8 cellular contexts compared by ENCODE assay signal in the genomic region with DNA sequence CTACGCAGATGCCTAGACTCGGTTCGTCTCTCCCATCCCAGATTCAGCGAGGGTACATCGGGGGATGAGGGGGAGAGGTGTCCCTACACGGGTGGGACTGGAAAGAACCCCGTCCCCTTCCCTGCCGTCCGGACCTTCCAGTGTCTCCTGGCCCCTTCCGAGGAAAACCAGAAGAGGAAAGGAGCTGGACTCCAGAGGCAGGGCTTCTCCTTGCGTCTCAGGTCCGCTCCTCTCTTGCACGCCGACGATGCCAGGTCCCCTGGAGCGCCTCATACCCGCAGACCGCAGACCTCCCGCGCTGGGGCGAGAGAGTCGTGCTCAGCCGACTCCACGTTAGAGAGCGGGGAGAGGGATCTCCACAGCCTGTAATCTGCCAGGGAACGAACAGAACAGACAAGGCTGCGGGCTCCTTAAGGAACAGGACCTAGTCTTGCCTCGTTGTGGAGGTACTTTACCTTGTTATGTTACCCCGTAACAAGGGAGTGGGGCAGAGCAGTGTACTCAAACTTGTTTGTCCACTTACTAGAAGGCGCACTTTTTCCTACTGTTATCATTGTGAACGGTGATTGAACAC. TPM values are rescaled to one million over a fixed set of nuclear protein-coding genes. Genes with fewer than 3 reads are reported as not detected.
DNase-seq lines count a peak whose midpoint lies in the region; ATAC-seq, FAIRE-seq and TF ChIP-seq lines count a peak whose summit lies in the region.

No MANE protein-coding gene starts in this region.

- CTCF ChIA-PET in A549 (lab: Yijun Ruan, JAX): interaction anchor here (1.0 to 27.7 kb wide), 8 partner anchors 10 to 63 kb away, joined by 3 to 695 read pairs (median 6); no protein-coding TSS in a partner anchor

- 3% methylated on average over 28 of the region's 31 CpGs for WGBS in A549 (ENCODE audit: missing lambda C conversion rate)

- H3K36me3 ChIP-seq in fibroblast of lung (ENCODE audit: control insufficient read depth, insufficient read depth, low read length) (no peaks in the 10 kb centered on the region), tibial artery (no peaks in the 10 kb centered on the region)

- H3K4me1 Mint-ChIP-seq in activated T-cell treated with anti-CD3 and anti-CD28 coated beads, Interleukin-2, amount 50 U/mL, for 4 hours (ENCODE audit: low read depth): peaks cover 24% of the 10 kb centered on the region
- H3K4me1 Mint-ChIP-seq in neural crest cell: peaks cover 24% of the 10 kb centered on the region

- no peak for TF ChIP-seq EP300 in A549 (IDR thresholded peaks at IDR 0.05)

- no peak overlapping the region for H3K27ac Mint-ChIP-seq in neural crest cell (ENCODE audit: unreplicated experiment)

- intact Hi-C loops in tibial artery (cut with DNase I; ENCODE audit: low total_unique reads): loop anchor here (5.0 kb wide), 2 partner anchors 47 to 638 kb away; a partner anchor contains a TSS

- no peak for TF ChIP-seq POLR2A in A549 (IDR thresholded peaks at IDR 0.05; ENCODE audit: low read length)

- H3K27me3 ChIP-seq in fibroblast of lung (ENCODE audit: control insufficient read depth, insufficient read depth, low read length): no peaks in the 10 kb centered on the region
- H3K27me3 ChIP-seq in tibial artery: no peaks in the 10 kb centered on the region

- DNase-seq in A549 (ENCODE audit: low read depth in 1 of 2, low spot score in 1 of 2) (peak; percentile 71 to 80), NCI-H82 (lab: John Stamatoyannopoulos, UW) (peak; percentile 85), fibroblast of lung (ENCODE audit: low read depth in 2 of 2) (peak; percentile 81 to 87), neural crest cell (ENCODE audit: low read depth, low spot score) (no peak), tibial artery (peak in 1 of 2 donors; percentile 63)
- DNase-seq in activated T-cell treated with anti-CD3 and anti-CD28 coated beads, Interleukin-2, amount 50 U/mL, for 4 hours: peak; percentile 29

- H3K9ac ChIP-seq in fibroblast of lung (ENCODE audit: insufficient read depth, low read length): peak overlapping the region; percentile 65

- FAIRE-seq in A549 (lab: Jason Lieb, UNC): no peak

- peak overlapping the region; percentile 98 for H3K4me2 ChIP-seq in A549
- H3K4me2 ChIP-seq in fibroblast of lung (ENCODE audit: extremely low read depth, insufficient read depth, low read length): peak overlapping the region; percentile 97

- H3K27me3 Mint-ChIP-seq in activated T-cell treated with anti-CD3 and anti-CD28 coated beads, Interleukin-2, amount 50 U/mL, for 4 hours (ENCODE audit: low read depth): no peaks in the 10 kb centered on the region
- peaks cover 54% of the 10 kb centered on the region for H3K27me3 Mint-ChIP-seq in neural crest cell (ENCODE audit: low read depth)

- TF ChIP-seq CTCF in A549 (IDR thresholded peaks at IDR 0.05): no peak
- TF ChIP-seq CTCF in fibroblast of lung (conservative IDR thresholded peaks at IDR 0.05 in 1 of 2, IDR thresholded peaks at IDR 0.05 in 1 of 2; ENCODE audit: low read depth in 1 of 2, low read length in 2 of 2): no peak
- TF ChIP-seq CTCF in neural crest cell (conservative IDR thresholded peaks at IDR 0.05): no peak
- no peak for TF ChIP-seq CTCF in tibial artery (IDR thresholded peaks at IDR 0.05)

- peaks cover 2% of the 10 kb centered on the region for H3K79me2 ChIP-seq in fibroblast of lung (ENCODE audit: control insufficient read depth, insufficient read depth, low read length)

- H3K4me3 ChIP-seq in A549: peak overlapping the region; percentile 69
- peak overlapping the region; percentile 73 to 92 (median 79) for H3K4me3 ChIP-seq in fibroblast of lung (replicated peaks in 1 of 4; ENCODE audit: control extremely low read depth in 1 of 4, insufficient read depth in 1 of 4, low read depth in 3 of 4, low read length in 4 of 4)
- H3K4me3 ChIP-seq in tibial artery: peak overlapping the region; percentile 62 to 87

- H4K20me1 ChIP-seq in fibroblast of lung (ENCODE audit: control insufficient read depth, extremely low read depth, insufficient read depth, low read length): no peaks in the 10 kb centered on the region

- H3K9me3 ChIP-seq in A549 (no peaks in the 10 kb centered on the region; the same call in 2 of the 3 replicates), fibroblast of lung (ENCODE audit: control insufficient read depth, insufficient read depth, low read depth, low read length) (no peaks in the 10 kb centered on the region), tibial artery (no peaks in the 10 kb centered on the region)

- H3K27ac ChIP-seq in A549: peak overlapping the region; percentile 84 to 94
- H3K27ac ChIP-seq in fibroblast of lung (ENCODE audit: insufficient read depth, low read length): peak overlapping the region; percentile 74
- peak overlapping the region; percentile 93 to 94 for H3K27ac ChIP-seq in tibial artery

- ATAC-seq in A549 (peak; percentile 58 to 77), GM18502 (IDR thresholded peaks at IDR 0.05; ENCODE audit: poor library complexity, unreplicated experiment) (peak; percentile 22), HG03095 (IDR thresholded peaks at IDR 0.05; ENCODE audit: unreplicated experiment) (peak; percentile 13)
- ATAC-seq in activated T-cell treated with anti-CD3 and anti-CD28 coated beads, Interleukin-2, amount 50 U/mL, for 4 hours: peak; percentile 56 to 58

- POLR2A ChIA-PET in A549 (lab: Yijun Ruan, JAX): interaction anchor here (1.1 to 1.4 kb wide), 6 partner anchors 8 to 66 kb away, joined by 3 to 7 read pairs (median 4); a partner anchor contains a TSS

- H3K9me3 Mint-ChIP-seq in activated T-cell treated with anti-CD3 and anti-CD28 coated beads, Interleukin-2, amount 50 U/mL, for 4 hours: no peaks in the 10 kb centered on the region
- H3K9me3 Mint-ChIP-seq in neural crest cell: no peaks in the 10 kb centered on the region

- H3K36me3 Mint-ChIP-seq in activated T-cell treated with anti-CD3 and anti-CD28 coated beads, Interleukin-2, amount 50 U/mL, for 4 hours (ENCODE audit: insufficient read depth): no peaks in the 10 kb centered on the region
- H3K36me3 Mint-ChIP-seq in neural crest cell (ENCODE audit: low read depth): no peaks in the 10 kb centered on the region

- TF ChIP-seq RAD21 in A549 (conservative IDR thresholded peaks at IDR 0.05 in 1 of 2, IDR thresholded peaks at IDR 0.05 in 1 of 2): no peak

- H2AFZ ChIP-seq in fibroblast of lung (ENCODE audit: low read length): peak overlapping the region; percentile 100

- peak overlapping the region; percentile 86 for H3K4me3 Mint-ChIP-seq in activated T-cell treated with anti-CD3 and anti-CD28 coated beads, Interleukin-2, amount 50 U/mL, for 4 hours
- peak overlapping the region; percentile 90 for H3K4me3 Mint-ChIP-seq in neural crest cell

- H3K4me1 ChIP-seq in A549: peaks cover 27% of the 10 kb centered on the region
- H3K4me1 ChIP-seq in fibroblast of lung (ENCODE audit: control insufficient read depth, extremely low read depth, insufficient read depth, low read length): peaks cover 4% of the 10 kb centered on the region
- H3K4me1 ChIP-seq in tibial artery: peaks cover 0 to 34% (median 28%) of the 10 kb centered on the region in 4 donors

TF ChIP-seq in A549, 52 proteins besides CTCF, POLR2A, EP300 and RAD21 (continues in another document):
- TF ChIP-seq RCOR1 (IDR thresholded peaks at IDR 0.05; ENCODE audit: low read depth, low read length): no peak
- no peak for TF ChIP-seq HOXA7 (CRISPR knock-in tag; IDR thresholded peaks at IDR 0.05)
- no peak for TF ChIP-seq FOSL2 (IDR thresholded peaks at IDR 0.05)
- no peak for TF ChIP-seq FOSL2 (CRISPR knock-in tag; IDR thresholded peaks at IDR 0.05)
- no peak for TF ChIP-seq KDM1A (IDR thresholded peaks at IDR 0.05; ENCODE audit: low read depth)

RNA-seq across cellular contexts. Expression of a gene that starts 0.4 kb away (rescaled TPM):
- polyA plus RNA-seq in A549 (2011; rRNA removed) (55.4 and 83.3 TPM in 2 replicates), A549 (2017; fragmentation: RNase III; extraction: RNeasy Plus Mini Kit Qiagen cat#74134 plus additional on column Dnase treatment) (65.1 to 66.9 TPM (median 65.4 TPM) in 3 replicates), fibroblast of lung (30.2 and 36.1 TPM in 2 replicates)
- 79.8 and 101 TPM in 2 replicates for polyA plus RNA-seq in A549 (2012; cell fraction: cytosol; rRNA removed)
- polyA plus RNA-seq in A549 (2012; cell fraction: nucleus; rRNA removed): 150 and 163 TPM in 2 replicates
- 127 and 130 TPM in 2 replicates for polyA minus RNA-seq in A549 (2011; rRNA and poly(A)+ RNA removed)
- total RNA-seq in activated T-cell treated with anti-CD3 and anti-CD28 coated beads, Interleukin-2, amount 50 U/mL, for 4 hours: 100 to 1,000 TPM in 2 of 3 donors, 10 to 100 TPM in 1; 88.4 to 110 (median 109) TPM
- total RNA-seq in fibroblast of lung (42.9 and 56.5 TPM in 2 replicates), neural crest cell (56.7 and 65.2 TPM in 2 replicates)
- polyA plus RNA-seq in fibroblast of lung (2012): 49.6 and 69.8 TPM in 2 replicates
- 165 and 208 TPM in 2 replicates for polyA minus RNA-seq in fibroblast of lung (ENCODE audit: low replicate concordance)

RNA-seq across cellular contexts. Expression of a gene that starts 45.5 kb away (rescaled TPM):
- polyA plus RNA-seq in A549 (2011; rRNA removed) (94.6 and 179 TPM in 2 replicates), A549 (2017; fragmentation: RNase III; extraction: RNeasy Plus Mini Kit Qiagen cat#74134 plus additional on column Dnase treatment) (22.0 to 24.2 TPM (median 24.2 TPM) in 3 replicates), fibroblast of lung (14.8 and 20.1 TPM in 2 replicates)
- polyA plus RNA-seq in A549 (2012; cell fraction: cytosol; rRNA removed): 46.7 and 46.9 TPM in 2 replicates
- polyA plus RNA-seq in A549 (2012; cell fraction: nucleus; rRNA removed): 16.5 and 23.0 TPM in 2 replicates
- 127 and 199 TPM in 2 replicates for polyA minus RNA-seq in A549 (2011; rRNA and poly(A)+ RNA removed)
- 10 to 100 TPM; 18.4 to 26.6 (median 23.7) TPM for total RNA-seq in activated T-cell treated with anti-CD3 and anti-CD28 coated beads, Interleukin-2, amount 50 U/mL, for 4 hours
- total RNA-seq in fibroblast of lung (17.7 and 30.8 TPM in 2 replicates), neural crest cell (46.7 and 51.9 TPM in 2 replicates)
- 8.7 and 12.0 TPM in 2 replicates for polyA plus RNA-seq in fibroblast of lung (2012)
- 16.8 and 40.7 TPM in 2 replicates for polyA minus RNA-seq in fibroblast of lung (ENCODE audit: low replicate concordance)

RNA-seq across cellular contexts. Expression of a gene that starts 48.7 kb away (rescaled TPM):
- polyA plus RNA-seq in A549 (2011; rRNA removed) (0.17 and 0.18 TPM in 2 replicates), A549 (2017; fragmentation: RNase III; extraction: RNeasy Plus Mini Kit Qiagen cat#74134 plus additional on column Dnase treatment) (0.15 to 0.20 TPM (median 0.16 TPM) in 3 replicates), fibroblast of lung (0.03 TPM in 2 replicates)
- polyA plus RNA-seq in A549 (2012; cell fraction: cytosol; rRNA removed): 0.49 and 0.66 TPM in 2 replicates
- 2.3 and 3.0 TPM in 2 replicates for polyA plus RNA-seq in A549 (2012; cell fraction: nucleus; rRNA removed)
- 0.21 TPM in 1 of 2 replicates, not detected in the other for polyA minus RNA-seq in A549 (2011; rRNA and poly(A)+ RNA removed)
- under 1 TPM; 0.42 to 0.66 (median 0.49) TPM for total RNA-seq in activated T-cell treated with anti-CD3 and anti-CD28 coated beads, Interleukin-2, amount 50 U/mL, for 4 hours
- total RNA-seq in fibroblast of lung (under 0.01 and 0.26 TPM in 2 replicates), neural crest cell (3.1 and 3.3 TPM in 2 replicates)
- 0.14 TPM in 1 of 2 replicates, not detected in the other for polyA plus RNA-seq in fibroblast of lung (2012)
- not detected in 2 replicates for polyA minus RNA-seq in fibroblast of lung (ENCODE audit: low replicate concordance)

Comparison
In these comparisons a context has a peak if more than half of its experiments do, and no peak if none do; other contexts are left out.
1. ATAC-seq: peak in every context shown above with its lines; median percentile 68 in A549; 57 in activated T-cell treated with anti-CD3 and anti-CD28 coated beads, Interleukin-2, amount 50 U/mL, for 4 hours; 22 in GM18502; 13 in HG03095.